8 cellular contexts compared by ENCODE assay signal in the genomic region with DNA sequence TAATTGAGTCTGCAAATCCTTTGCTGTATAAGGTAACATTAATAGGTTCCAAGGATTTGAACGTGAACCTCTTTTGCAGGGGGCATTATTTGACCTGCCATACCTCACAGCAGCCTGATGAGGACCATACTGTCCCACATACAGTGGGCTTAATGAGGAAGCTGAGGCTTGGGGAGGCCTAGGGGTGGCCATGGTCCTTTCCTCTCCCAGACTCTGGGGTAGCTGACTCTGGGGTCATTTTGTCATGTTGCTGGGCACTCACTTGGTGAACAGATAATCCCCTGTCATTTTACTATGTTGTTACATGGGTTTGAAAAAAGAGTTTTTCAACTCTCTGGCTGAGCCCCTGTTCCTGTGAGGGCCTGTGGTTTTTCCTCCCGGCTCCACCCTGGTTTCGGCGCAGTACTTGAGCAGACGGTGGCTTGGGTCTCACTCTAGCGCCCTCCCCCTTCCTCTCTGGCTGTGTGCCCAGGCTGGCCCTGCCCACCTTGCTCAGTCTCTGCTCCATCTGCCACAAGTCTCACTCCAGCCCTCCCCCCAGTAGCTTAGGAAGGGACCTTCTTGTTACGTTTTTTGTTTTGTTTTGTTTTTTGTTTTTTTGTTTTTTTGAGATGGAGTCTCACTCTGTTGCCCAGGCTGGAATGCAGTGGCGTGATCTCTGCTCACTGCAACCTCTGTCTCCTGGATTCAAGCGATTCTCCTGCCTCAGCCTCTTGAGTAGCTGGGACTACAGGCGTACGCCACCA.
DNase-seq lines count a peak whose midpoint lies in the region; ATAC-seq lines count a peak whose summit lies in the region.

No MANE protein-coding gene starts in this region.

- peak; percentile 30 for ATAC-seq in GM19372 (IDR thresholded peaks at IDR 0.05; ENCODE audit: low read depth, unreplicated experiment)

- peak; percentile 37 for DNase-seq in AG08395 (ENCODE audit: low spot score)
- DNase-seq in Kasumi-1 (lab: John Stamatoyannopoulos, UW), result peak; percentile 93 to 95
- peak; percentile 98 for DNase-seq in RPMI8226
- DNase-seq in activated gamma-delta T cell treated with Interleukin-2 at 50 U/mL for 16 hours, result peak; percentile 83
- peak; percentile 59 for DNase-seq in iris pigment epithelial cell (ENCODE audit: low read depth)
- peak; percentile 60 for DNase-seq in stimulated activated CD8-positive, alpha-beta memory T cell treated with anti-CD3 and anti-CD28 coated beads, Interleukin-15, amount 100 ng/mL, for 1 hour (ENCODE audit: low read depth)
- no peak for DNase-seq in AG08396 (ENCODE audit: low spot score)
